Comparison of ENCODE assay signal across 8 cellular contexts in genomic region chrX:71283409-71284143, GRCh38. TPM values are rescaled to one million over a fixed set of nuclear protein-coding genes. Genes with fewer than 3 reads are reported as not detected.
DNase-seq lines count a peak whose midpoint lies in the region; ATAC-seq and TF ChIP-seq lines count a peak whose summit lies in the region.

Gene NONO, plus strand, starts transcription at chrX:71283635. Its CDS starts 7,003 bp downstream, at chrX:71290638.

- TF ChIP-seq CTCF in ascending aorta (IDR thresholded peaks at IDR 0.05) (peak in 2 of 3 experiments; percentile 11 to 19), uterus (IDR thresholded peaks at IDR 0.05) (peak in 1 of 4 experiments; percentile 15)

- peak within 1 kb of the TSS; percentile 99 for H3K4me3 Mint-ChIP-seq in T-helper 2 cell treated with Interferon-gamma antibody and Interleukin-4, amounts not matched to agents 5 μg/mL and 100 μg/mL, for 36 hours

- H3K27ac ChIP-seq in ascending aorta, result peak within 1 kb of the TSS; percentile 86 to 89
- peak within 1 kb of the TSS; percentile 94 for H3K27ac ChIP-seq in right cardiac atrium (ENCODE audit: low read length)
- peak within 1 kb of the TSS; percentile 81 to 89 for H3K27ac ChIP-seq in uterus

- H3K4me1 ChIP-seq in ascending aorta, result no peaks in the 10 kb centered on the region
- no peaks in the 10 kb centered on the region for H3K4me1 ChIP-seq in right cardiac atrium (ENCODE audit: control insufficient read depth, insufficient read depth, low read length)
- H3K4me1 ChIP-seq in uterus, result no peaks in the 10 kb centered on the region

- H3K9me3 ChIP-seq in ascending aorta (no peaks in the 10 kb centered on the region), right cardiac atrium (ENCODE audit: control insufficient read depth, low read length) (no peaks in the 10 kb centered on the region), uterus (no peaks in the 10 kb centered on the region)

- WGBS in right cardiac atrium, result under 1% methylated on average over 56 of the region's 56 CpGs

- ATAC-seq in GM18499 (IDR thresholded peaks at IDR 0.05; ENCODE audit: insufficient read depth, unreplicated experiment) (peak; percentile 71), HG02943 (IDR thresholded peaks at IDR 0.05; ENCODE audit: low read depth, unreplicated experiment) (peak; percentile 83), right cardiac atrium (peak; percentile 96)

- peaks cover 8% of the 10 kb centered on the region for H3K4me1 Mint-ChIP-seq in T-helper 2 cell treated with Interferon-gamma antibody and Interleukin-4, amounts not matched to agents 5 μg/mL and 100 μg/mL, for 36 hours (ENCODE audit: low read depth)

- H3K36me3 ChIP-seq in ascending aorta, result no peaks in the 10 kb centered on the region
- no peaks in the 10 kb centered on the region for H3K36me3 ChIP-seq in uterus

- H3K4me3 ChIP-seq in ascending aorta, result peak within 1 kb of the TSS; percentile 63 to 64
- peak within 1 kb of the TSS; percentile 72 for H3K4me3 ChIP-seq in right cardiac atrium (ENCODE audit: low read length)
- peak within 1 kb of the TSS; percentile 50 to 56 for H3K4me3 ChIP-seq in uterus

- peak within 1 kb of the TSS; percentile 100 for H3K27ac Mint-ChIP-seq in T-helper 2 cell treated with Interferon-gamma antibody and Interleukin-4, amounts not matched to agents 5 μg/mL and 100 μg/mL, for 36 hours

- TF ChIP-seq POLR2A in uterus (IDR thresholded peaks at IDR 0.05), result peak; percentile 46 to 65

- intact Hi-C loops in ascending aorta (cut with DNase I) (loop anchor here (1.0 to 5.0 kb wide), 4 partner anchors 18 to 249 kb away; partner anchors contain the start of genes ITGB1BP2, OGT and ZMYM3), right cardiac atrium (cut with DNase I) (no loop called here), uterus (cut with DNase I; ENCODE audit: low total_unique reads) (no loop called here)

- no peaks in the 10 kb centered on the region for H3K9me3 Mint-ChIP-seq in T-helper 2 cell treated with Interferon-gamma antibody and Interleukin-4, amounts not matched to agents 5 μg/mL and 100 μg/mL, for 36 hours

- no peaks in the 10 kb centered on the region for H3K27me3 Mint-ChIP-seq in T-helper 2 cell treated with Interferon-gamma antibody and Interleukin-4, amounts not matched to agents 5 μg/mL and 100 μg/mL, for 36 hours (ENCODE audit: low read depth)

- H3K27me3 ChIP-seq in ascending aorta, result no peaks in the 10 kb centered on the region
- no peaks in the 10 kb centered on the region for H3K27me3 ChIP-seq in right cardiac atrium (ENCODE audit: control insufficient read depth, insufficient read depth)
- H3K27me3 ChIP-seq in uterus, result no peaks in the 10 kb centered on the region

- DNase-seq in NCI-H1930 (lab: John Stamatoyannopoulos, UW), result peak; percentile 81 to 93
- DNase-seq in T-helper 2 cell treated with Interferon-gamma antibody and Interleukin-4, amounts not matched to agents 5 μg/mL and 100 μg/mL, for 36 hours (ENCODE audit: low spot score), result peak; percentile 84
- DNase-seq in ascending aorta (ENCODE audit: low spot score in 2 of 2), result peak; percentile 36 to 91
- DNase-seq in right cardiac atrium, result peak; percentile 81 to 91 (median 90)
- DNase-seq in pulmonary artery endothelial cell (ENCODE audit: low read depth, low spot score), result peak; percentile 91
- DNase-seq in uterus, result peak; percentile 79 to 93

- peaks cover 24% of the 10 kb centered on the region for H3K36me3 Mint-ChIP-seq in T-helper 2 cell treated with Interferon-gamma antibody and Interleukin-4, amounts not matched to agents 5 μg/mL and 100 μg/mL, for 36 hours (ENCODE audit: low read depth)

RNA-seq across cellular contexts. Expression of gene NONO, which starts in this region (rescaled TPM):
- total RNA-seq in ascending aorta (178 TPM), right cardiac atrium (100 to 1,000 TPM; 124 to 157 (median 135) TPM), pulmonary artery endothelial cell (488 and 525 TPM in 2 replicates), uterus (100 to 1,000 TPM in 3 of 4 donors, 10 to 100 TPM in 1; 70.0 to 494 (median 216) TPM)
- polyA plus RNA-seq in right cardiac atrium, result 61.9 TPM

Comparison
In these comparisons a context has a peak if more than half of its experiments do, and no peak if none do; other contexts are left out.
1. Peak in every context shown above with its lines: DNase-seq, ATAC-seq, H3K4me3 ChIP-seq and H3K27ac ChIP-seq.